In the genomic region with DNA sequence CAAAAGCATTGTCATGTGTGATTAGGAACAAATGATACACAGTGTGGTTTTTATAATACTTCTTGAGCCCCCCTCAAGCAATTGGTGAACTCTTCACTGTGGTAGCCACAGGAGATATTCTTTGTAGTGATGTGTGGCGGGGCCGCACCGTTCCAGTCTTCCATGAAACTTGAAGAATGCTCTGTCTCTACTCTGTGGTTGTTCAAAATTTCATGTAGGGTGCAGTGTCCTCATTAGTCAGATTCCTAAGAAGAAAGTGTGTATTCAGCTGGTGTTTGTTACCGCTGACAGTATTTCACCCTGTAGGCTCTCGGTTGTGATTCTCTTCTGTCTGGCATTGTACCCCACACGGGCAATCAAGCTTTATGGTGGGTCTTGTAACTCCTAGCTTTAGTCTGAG, we compare ENCODE assay signal across 12 cellular contexts. TPM values are rescaled to one million over a fixed set of nuclear protein-coding genes. Genes with fewer than 3 reads are reported as not detected.
DNase-seq lines count a peak whose midpoint lies in the region; ATAC-seq and TF ChIP-seq lines count a peak whose summit lies in the region.
"Had no signal": no experiment of that assay in that cellular context is flagged by ENCODE, and none has a peak within 500 bp of the region (broad histone marks: within the 10 kb centered on the region; RNA-seq: fewer than 3 reads in every experiment).

No MANE protein-coding gene starts in this region.

- H3K27ac Mint-ChIP-seq in CD4-positive, alpha-beta T cell = peak overlapping the region; percentile 85
- H3K27ac Mint-ChIP-seq in memory B cell (peak overlapping the region; percentile 86), progenitor cell of endocrine pancreas (no peak overlapping the region)

- H3K27ac ChIP-seq in CD4-positive, alpha-beta T cell (ENCODE audit: low read depth, low read length) = peak overlapping the region; percentile 2
- H3K27ac ChIP-seq in OCI-LY7 (ENCODE audit: low read depth, low read length, poor library complexity, severe bottlenecking) = peak overlapping the region; percentile 61
- no peak overlapping the region for H3K27ac ChIP-seq in PC-9
- H3K27ac ChIP-seq: WERI-Rb-1 had no signal

- no peak for TF ChIP-seq CTCF in CD4-positive, alpha-beta T cell (IDR thresholded peaks at IDR 0.05)
- TF ChIP-seq CTCF in OCI-LY7 (conservative IDR thresholded peaks at IDR 0.05; ENCODE audit: low read length) (no peak), PC-9 (conservative IDR thresholded peaks at IDR 0.05) (no peak), progenitor cell of endocrine pancreas (IDR thresholded peaks at IDR 0.05; ENCODE audit: unreplicated experiment) (no peak)

- H3K36me3 ChIP-seq in OCI-LY7 (ENCODE audit: insufficient read depth, low read length) (peaks cover 62% of the 10 kb centered on the region), PC-9 (ENCODE audit: low read depth) (no peaks in the 10 kb centered on the region; the same call in 1 of the 2 replicates)

- H3K4me2 ChIP-seq in OCI-LY7 (ENCODE audit: low read length) (peak overlapping the region; percentile 72), PC-9 (no peak overlapping the region)

- no peaks in the 10 kb centered on the region for H3K27me3 Mint-ChIP-seq in CD4-positive, alpha-beta T cell
- H3K27me3 Mint-ChIP-seq in memory B cell (no peaks in the 10 kb centered on the region), progenitor cell of endocrine pancreas (no peaks in the 10 kb centered on the region)

- peaks cover 77% of the 10 kb centered on the region for H3K4me1 Mint-ChIP-seq in CD4-positive, alpha-beta T cell (ENCODE audit: low read depth)
- H3K4me1 Mint-ChIP-seq in memory B cell (peaks cover 54% of the 10 kb centered on the region), progenitor cell of endocrine pancreas (ENCODE audit: low read depth) (peaks cover 14% of the 10 kb centered on the region)

- BruUV-seq in OCI-LY7 (replicated peaks; lab: Mats Ljungman, UMichigan) (no TSS peak), PC-9 (replicated peaks; lab: Mats Ljungman, UMichigan) (no TSS peak)

- CTCF ChIA-PET in CD4-positive, alpha-beta T cell (lab: Charles Lee) = interaction anchor here (1.1 to 2.5 kb wide), 3 partner anchors 9 to 195 kb away, joined by 3 to 10 read pairs (median 8); no protein-coding TSS in a partner anchor
- CTCF ChIA-PET in OCI-LY7 (lab: Charles Lee; ENCODE audit: unreplicated experiment) (interaction anchor here (1.4 kb wide), 1 partner anchor 20 kb away, joined by 3 read pairs; no protein-coding TSS in a partner anchor), PC-9 (lab: Charles Lee) (no interaction called here)

- H3K79me2 ChIP-seq in OCI-LY7 (ENCODE audit: insufficient read depth, low read depth, low read length) = peaks cover 89% of the 10 kb centered on the region
- H3K79me2 ChIP-seq in PC-9 (ENCODE audit: low read depth) = peaks cover 64% of the 10 kb centered on the region

- peaks cover 65% of the 10 kb centered on the region for H3K4me1 ChIP-seq in OCI-LY7 (ENCODE audit: insufficient read depth, low read length, poor library complexity, severe bottlenecking)
- no peaks in the 10 kb centered on the region for H3K4me1 ChIP-seq in PC-9 (replicated peaks; ENCODE audit: insufficient read depth)

- H3K4me3 ChIP-seq in OCI-LY7 (ENCODE audit: low read depth, low read length, poor library complexity, severe bottlenecking) (peak overlapping the region; percentile 45), PC-9 (no peak overlapping the region)

- no peaks in the 10 kb centered on the region for H3K9me3 ChIP-seq in CD4-positive, alpha-beta T cell (ENCODE audit: control insufficient read depth, low read length)
- H3K9me3 ChIP-seq in OCI-LY7 (ENCODE audit: low read length) = no peaks in the 10 kb centered on the region
- H3K9me3 ChIP-seq in PC-9 (ENCODE audit: insufficient read depth, low read depth) = no peaks in the 10 kb centered on the region

- H3F3A ChIP-seq in PC-9 (ENCODE audit: insufficient read depth, low read depth) = no peaks in the 10 kb centered on the region

- DNase-seq in CD4-positive, alpha-beta T cell = no peak
- DNase-seq in OCI-LY7 (ENCODE audit: low spot score) (no peak), memory B cell (ENCODE audit: low spot score in 2 of 2) (no peak), NCI-H526 treated with DMSO at 0.1 percent for 48 hours (lab: John Stamatoyannopoulos, UW) (no peak), PC-9 (no peak), progenitor cell of endocrine pancreas (ENCODE audit: low spot score, unreplicated experiment) (no peak)
- DNase-seq: effector CD4-positive, alpha-beta T cell; left colon; NCI-H2081 treated with DMSO at 0.1 percent for 48 hours; WERI-Rb-1 had no signal

- H3K27me3 ChIP-seq in CD4-positive, alpha-beta T cell (ENCODE audit: control insufficient read depth, insufficient read depth, low read length) = no peaks in the 10 kb centered on the region
- no peaks in the 10 kb centered on the region for H3K27me3 ChIP-seq in PC-9 (ENCODE audit: insufficient read depth, low read depth)

- intact Hi-C loops in CD4-positive, alpha-beta T cell (cut with DNase I, micrococcal nuclease) = no loop called here
- intact Hi-C loops in OCI-LY7 (cut with micrococcal nuclease; ENCODE audit: unreplicated experiment) (no loop called here), PC-9 (cut with micrococcal nuclease; ENCODE audit: unreplicated experiment) (no loop called here)

- H2AFZ ChIP-seq in OCI-LY7 (ENCODE audit: low read length) (peak overlapping the region; percentile 22; the same call in 1 of the 2 replicates), PC-9 (no peak overlapping the region)

- H3K9me2 ChIP-seq in OCI-LY7 (ENCODE audit: insufficient read depth, low read length) (no peaks in the 10 kb centered on the region), PC-9 (ENCODE audit: insufficient read depth) (no peaks in the 10 kb centered on the region)

- no peak for ATAC-seq in CD4-positive, alpha-beta T cell (ENCODE audit: poor library complexity)
- ATAC-seq in GM19043 (IDR thresholded peaks at IDR 0.05; ENCODE audit: low read depth, unreplicated experiment) (peak; percentile 3), memory B cell (ENCODE audit: low read depth) (no peak), GM18511 (IDR thresholded peaks at IDR 0.05; ENCODE audit: unreplicated experiment) (no peak)
- ATAC-seq: left colon had no signal

- H4K20me1 ChIP-seq in OCI-LY7 (ENCODE audit: insufficient read depth, low read length) = peaks cover 17% of the 10 kb centered on the region
- H4K20me1 ChIP-seq in PC-9 (ENCODE audit: insufficient read depth) = peaks cover 43% of the 10 kb centered on the region

- POLR2A ChIA-PET in CD4-positive, alpha-beta T cell (lab: Charles Lee) = interaction anchor here (1.3 to 3.1 kb wide), 3 partner anchors 8 to 31 kb away, joined by 3 to 12 read pairs (median 3); no protein-coding TSS in a partner anchor
- POLR2A ChIA-PET in OCI-LY7 (lab: Charles Lee) = interaction anchor here (0.7 to 2.1 kb wide), 5 partner anchors 8 to 1790 kb away, joined by 3 to 9 read pairs (median 5); no protein-coding TSS in a partner anchor
- POLR2A ChIA-PET in PC-9 (lab: Charles Lee; ENCODE audit: unreplicated experiment) = interaction anchor here (0.7 kb wide), 1 partner anchor 45 kb away, joined by 3 read pairs; no protein-coding TSS in a partner anchor

- peaks cover 67% of the 10 kb centered on the region for H3K36me3 Mint-ChIP-seq in CD4-positive, alpha-beta T cell (ENCODE audit: low read depth)
- H3K36me3 Mint-ChIP-seq in memory B cell (peaks cover 10% of the 10 kb centered on the region), progenitor cell of endocrine pancreas (ENCODE audit: insufficient read depth) (peaks cover 13% of the 10 kb centered on the region)

- peak overlapping the region; percentile 30 for H3K4me3 Mint-ChIP-seq in CD4-positive, alpha-beta T cell
- H3K4me3 Mint-ChIP-seq in memory B cell (peak overlapping the region; percentile 81), progenitor cell of endocrine pancreas (ENCODE audit: low read depth) (no peak overlapping the region)

- no peaks in the 10 kb centered on the region for H3K9me3 Mint-ChIP-seq in CD4-positive, alpha-beta T cell
- H3K9me3 Mint-ChIP-seq in memory B cell = no peaks in the 10 kb centered on the region
- H3K9me3 Mint-ChIP-seq in progenitor cell of endocrine pancreas (ENCODE audit: low read depth) = no peaks in the 10 kb centered on the region

RNA-seq across cellular contexts. Expression of a gene that starts 10.8 kb away (rescaled TPM):
- total RNA-seq in CD4-positive, alpha-beta T cell = 10 to 100 TPM; 69.4 to 77.0 TPM
- total RNA-seq in OCI-LY7 (2014; rRNA removed; shearing (Covaris generic)) = 19.2 and 28.7 TPM in 2 replicates
- 45.6 and 46.3 TPM in 2 replicates for total RNA-seq in OCI-LY7 (2022)
- total RNA-seq in PC-9 (2021) = 77.2 and 79.1 TPM in 2 replicates
- total RNA-seq in progenitor cell of endocrine pancreas = 30.0 and 36.4 TPM in 2 replicates
